Comparison of ENCODE assay signal across 10 cellular contexts in the genomic region with DNA sequence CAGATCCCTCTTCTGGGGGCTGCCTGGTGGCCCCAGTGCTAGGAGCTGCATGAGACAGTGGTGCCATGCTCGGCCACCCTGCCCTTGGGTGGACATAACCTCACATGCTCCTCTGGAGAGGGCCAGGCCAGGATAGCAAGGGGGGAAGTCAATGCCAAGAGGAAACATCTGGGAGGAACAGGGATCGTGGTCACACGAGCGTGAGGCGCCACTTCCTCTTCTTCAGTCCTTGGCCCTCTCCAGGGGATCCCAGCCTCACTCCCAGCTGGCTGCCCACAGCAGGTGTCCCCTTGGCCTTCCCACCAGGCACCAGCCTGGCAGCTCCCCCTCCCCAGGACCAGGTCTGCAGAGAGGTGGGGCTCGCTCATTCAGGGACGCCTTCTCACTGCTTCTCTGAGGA. TPM values are rescaled to one million over a fixed set of nuclear protein-coding genes. Genes with fewer than 3 reads are reported as not detected.
A peak's percentile ranks its signal among the peaks of the same experiment; 100 is the strongest.
DNase-seq lines count a peak whose midpoint lies in the region; ATAC-seq and TF ChIP-seq lines count a peak whose summit lies in the region.
"Had no signal": no experiment of that assay in that cellular context is flagged by ENCODE, and none has a peak within 500 bp of the region (broad histone marks: within the 10 kb centered on the region; RNA-seq: fewer than 3 reads in every experiment).

No MANE protein-coding gene starts in this region.

- H3K9me3 ChIP-seq in tibial artery (no peaks in the 10 kb centered on the region), breast epithelium (no peaks in the 10 kb centered on the region)

- DNase-seq in NCI-H146 (lab: John Stamatoyannopoulos, UW) = peak; percentile 14
- no peak for DNase-seq in NCI-H146 treated with DMSO at 0.1 percent for 48 hours (lab: John Stamatoyannopoulos, UW; ENCODE audit: unreplicated experiment)
- DNase-seq in UCSD-AML1 (lab: John Stamatoyannopoulos, UW; ENCODE audit: unreplicated experiment) = peak; percentile 78
- no peak for DNase-seq in left lobe of liver (ENCODE audit: low spot score)
- DNase-seq in tibial artery = peak; percentile 71 to 77
- no peak for DNase-seq in NCI-H446 treated with DMSO at 0.1 percent for 48 hours (lab: John Stamatoyannopoulos, UW)
- DNase-seq in NK-92 treated with Interleukin-12 subunit alpha and Interleukin-12 subunit beta, amount 100 ng/mL, for 24 hours (lab: John Stamatoyannopoulos, UW) = no peak
- no peak for DNase-seq in breast epithelium (ENCODE audit: low spot score in 2 of 2)
- DNase-seq: activated T-cell treated with anti-CD3 and anti-CD28 coated beads, Interleukin-2, amount 50 U/mL, for 48 hours had no signal

- TF ChIP-seq CTCF in tibial artery (IDR thresholded peaks at IDR 0.05) (no peak), breast epithelium (IDR thresholded peaks at IDR 0.05) (no peak)

- H3K27ac ChIP-seq in tibial artery (no peak overlapping the region), breast epithelium (peak overlapping the region in 1 of 2 donors; percentile 25)
- H3K27ac ChIP-seq: 22Rv1 had no signal

- ATAC-seq in left lobe of liver = peak; percentile 22

- H3K36me3 ChIP-seq in tibial artery = no peaks in the 10 kb centered on the region
- H3K36me3 ChIP-seq in breast epithelium = no peaks in the 10 kb centered on the region

- H3K27me3 ChIP-seq in tibial artery (no peaks in the 10 kb centered on the region), breast epithelium (no peaks in the 10 kb centered on the region)

- no peak for TF ChIP-seq POLR2A in breast epithelium (IDR thresholded peaks at IDR 0.05)

- intact Hi-C loops in tibial artery (cut with DNase I; ENCODE audit: low total_unique reads) (no loop called here), breast epithelium (cut with DNase I; ENCODE audit: low total_unique reads) (no loop called here)

- no peak overlapping the region for H3K4me3 ChIP-seq in tibial artery
- no peak overlapping the region for H3K4me3 ChIP-seq in breast epithelium

- H3K4me1 ChIP-seq in tibial artery (peaks cover 0 to 29% (median 15%) of the 10 kb centered on the region in 4 donors), breast epithelium (peaks cover 7 to 9% of the 10 kb centered on the region in 2 donors)

RNA-seq across cellular contexts. Expression of gene TBC1D14, which starts 28.6 kb away (rescaled TPM):
- total RNA-seq in left lobe of liver = 29.3 TPM
- total RNA-seq in breast epithelium = 10 to 100 TPM; 48.5 to 57.3 (median 48.7) TPM

Comparison
In these comparisons a context has a peak if more than half of its experiments do, and no peak if none do; other contexts are left out.
1. DNase-seq: peak in NCI-H146 (single experiment), UCSD-AML1 (single experiment) and tibial artery (2 of 2); none in NCI-H146 treated with DMSO at 0.1 percent for 48 hours (single experiment), left lobe of liver (single experiment), NCI-H446 treated with DMSO at 0.1 percent for 48 hours (single experiment), NK-92 treated with Interleukin-12 subunit alpha and Interleukin-12 subunit beta, amount 100 ng/mL, for 24 hours (single experiment) and breast epithelium (0 of 2).